In the genomic region with DNA sequence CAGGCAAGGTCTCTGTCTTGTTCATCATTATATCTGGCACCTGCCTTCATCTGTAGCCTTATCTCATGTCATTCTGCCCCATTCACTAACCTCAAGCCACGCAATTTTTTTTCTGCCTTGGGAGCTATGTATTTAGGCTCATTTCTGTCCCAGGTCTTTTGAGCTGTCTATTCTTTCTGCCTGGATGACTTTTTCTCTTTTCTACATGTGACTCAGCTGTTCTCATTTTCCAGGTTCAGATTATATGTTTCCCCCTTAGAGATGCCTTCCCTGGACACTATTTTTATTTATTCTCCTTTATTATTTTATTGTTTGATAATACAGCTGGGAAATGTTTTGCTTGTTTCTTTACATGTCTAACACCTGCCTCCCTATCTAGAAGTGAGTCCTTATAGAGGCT, we compare ENCODE assay signal across 11 cellular contexts.
"Had no signal": no experiment of that assay in that cellular context is flagged by ENCODE, and none has a peak within 500 bp of the region (broad histone marks: within the 10 kb centered on the region; RNA-seq: fewer than 3 reads in every experiment).

No MANE protein-coding gene starts in this region.

- H3K27ac ChIP-seq: GM23248 had no signal

- H3K9ac ChIP-seq: GM23248 had no signal

- DNase-seq: GM23248, GOT3, H7, H9, HCEC 1CT, HFFc6 had no signal

- H3K4me3 ChIP-seq: GM23248, GM23338, HAP-1 had no signal

- H3K4me1 ChIP-seq: HAP-1 had no signal

- FAIRE-seq: H1, H54 had no signal

- H2AFZ ChIP-seq: GM23248, GM23338 had no signal

- ATAC-seq: GM23338, HCT116 had no signal

- H3K36me3 ChIP-seq: HAP-1 had no signal

- H3K9me3 ChIP-seq: HAP-1 had no signal

- H3K4me2 ChIP-seq: GM23338 had no signal
